ENCODE assay signal across 27 cellular contexts in the genomic region with DNA sequence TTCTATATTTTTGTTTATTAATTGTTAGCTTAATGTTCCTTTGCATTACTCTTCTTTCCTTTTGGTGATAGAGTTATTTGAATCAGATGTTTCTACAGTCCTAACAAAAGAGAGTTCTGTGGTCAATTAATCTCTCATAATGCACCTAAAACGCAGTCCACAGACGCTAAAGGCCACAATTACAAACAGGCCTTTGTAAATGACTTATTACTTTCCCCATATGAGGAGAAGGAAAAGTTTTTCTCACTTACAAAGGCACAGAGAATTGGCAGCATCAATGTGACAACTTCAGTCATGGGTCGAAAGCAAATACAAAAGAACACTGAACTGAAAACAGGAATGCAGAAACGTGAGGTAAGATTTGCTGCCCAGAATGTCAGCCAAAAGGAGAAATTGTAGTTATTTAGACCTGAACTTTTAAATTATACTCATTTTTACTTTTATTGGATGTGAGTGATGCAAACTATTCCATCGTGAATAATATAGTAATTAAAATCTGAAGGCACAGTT.
"Had no signal": no experiment of that assay in that cellular context is flagged by ENCODE, and none has a peak within 500 bp of the region (broad histone marks: within the 10 kb centered on the region; RNA-seq: fewer than 3 reads in every experiment).

No MANE protein-coding gene starts in this region.

- H3K36me3 Mint-ChIP-seq: activated naive CD4-positive, alpha-beta T cell treated with anti-CD3 and anti-CD28 coated beads, Interleukin-2, amount 10 ng/mL, durations not matched to agents 7 days and 5 days; activated naive CD8-positive, alpha-beta T cell treated with anti-CD3 and anti-CD28 coated beads, Interleukin-2, amount 10 ng/mL, durations not matched to agents 7 days and 5 days; immature natural killer cell; memory B cell had no signal

- DNase-seq: activated CD4-positive, alpha-beta T cell treated with anti-CD3 and anti-CD28 coated beads for 4 hours; activated CD4-positive, alpha-beta T cell treated with anti-CD3 and anti-CD28 coated beads, Interleukin-2, amount 50 U/mL, for 4 hours; activated CD8-positive, alpha-beta memory T cell treated with anti-CD3 and anti-CD28 coated beads for 24 hours; activated CD8-positive, alpha-beta memory T cell treated with anti-CD3 and anti-CD28 coated beads, Interleukin-2, amount 50 U/mL, for 4 hours; activated gamma-delta T cell; activated naive CD4-positive, alpha-beta T cell treated with anti-CD3 and anti-CD28 coated beads, Interleukin-2, amount 10 ng/mL, durations not matched to agents 7 days and 5 days; activated naive CD8-positive, alpha-beta T cell treated with anti-CD3 and anti-CD28 coated beads, Interleukin-2, amount 10 ng/mL, durations not matched to agents 7 days and 5 days; activated T-cell treated with anti-CD3 and anti-CD28 coated beads, Interleukin-2, amount 50 U/mL, for 1 hour; brain microvascular endothelial cell; central memory CD4-positive, alpha-beta T cell; endodermal cell; foreskin fibroblast; head of caudate nucleus; hippocampal formation; immature natural killer cell; occipital lobe; right cardiac atrium; spleen; stimulated activated naive CD4-positive, alpha-beta T cell treated with Interleukin-2 at 50 U/mL for 16 hours had no signal

- H3K4me3 ChIP-seq: ascending aorta, spleen, tibial nerve had no signal

- H3K9me3 ChIP-seq: ascending aorta, tibial nerve had no signal

- H3K36me3 ChIP-seq: ascending aorta, brain microvascular endothelial cell, spleen, tibial nerve had no signal

- H3K4me1 ChIP-seq: ascending aorta, spleen had no signal

- H3K9me3 Mint-ChIP-seq: dendritic cell treated with granulocyte-macrophage colony-stimulating factor and Interleukin-4, amounts not matched to agents 40 ng/mL and 50 ng/mL, for 4 days; nephron had no signal

- H3K27ac Mint-ChIP-seq: activated naive CD4-positive, alpha-beta T cell treated with anti-CD3 and anti-CD28 coated beads, Interleukin-2, amount 10 ng/mL, durations not matched to agents 7 days and 5 days; activated naive CD8-positive, alpha-beta T cell treated with anti-CD3 and anti-CD28 coated beads, Interleukin-2, amount 10 ng/mL, durations not matched to agents 7 days and 5 days; dendritic cell treated with granulocyte-macrophage colony-stimulating factor and Interleukin-4, amounts not matched to agents 40 ng/mL and 50 ng/mL, for 4 days; endodermal cell; immature natural killer cell; memory B cell; nephron had no signal

- H3K27ac ChIP-seq: ascending aorta, brain microvascular endothelial cell, spleen, tibial nerve, VCaP had no signal

- H3K27me3 Mint-ChIP-seq: activated naive CD4-positive, alpha-beta T cell treated with anti-CD3 and anti-CD28 coated beads, Interleukin-2, amount 10 ng/mL, durations not matched to agents 7 days and 5 days; activated naive CD8-positive, alpha-beta T cell treated with anti-CD3 and anti-CD28 coated beads, Interleukin-2, amount 10 ng/mL, durations not matched to agents 7 days and 5 days; dendritic cell treated with granulocyte-macrophage colony-stimulating factor and Interleukin-4, amounts not matched to agents 40 ng/mL and 50 ng/mL, for 4 days; memory B cell had no signal

- ATAC-seq: esophagus mucosa, right cardiac atrium had no signal

- H3K4me1 Mint-ChIP-seq: activated naive CD4-positive, alpha-beta T cell treated with anti-CD3 and anti-CD28 coated beads, Interleukin-2, amount 10 ng/mL, durations not matched to agents 7 days and 5 days; activated naive CD8-positive, alpha-beta T cell treated with anti-CD3 and anti-CD28 coated beads, Interleukin-2, amount 10 ng/mL, durations not matched to agents 7 days and 5 days; immature natural killer cell; memory B cell; nephron had no signal

- H3K27me3 ChIP-seq: ascending aorta, brain microvascular endothelial cell, spleen, tibial nerve had no signal

- FAIRE-seq: TTC549 had no signal

- H3K4me3 Mint-ChIP-seq: activated naive CD4-positive, alpha-beta T cell treated with anti-CD3 and anti-CD28 coated beads, Interleukin-2, amount 10 ng/mL, durations not matched to agents 7 days and 5 days; activated naive CD8-positive, alpha-beta T cell treated with anti-CD3 and anti-CD28 coated beads, Interleukin-2, amount 10 ng/mL, durations not matched to agents 7 days and 5 days; dendritic cell treated with granulocyte-macrophage colony-stimulating factor and Interleukin-4, amounts not matched to agents 40 ng/mL and 50 ng/mL, for 4 days; endodermal cell; immature natural killer cell; memory B cell; nephron had no signal
